In genomic region chr15:25345943-25346342, GRCh38 we compare ENCODE assay signal across 1 cellular context.
TF ChIP-seq lines count a peak whose summit lies in the region.

No MANE protein-coding gene starts in this region.

TF ChIP-seq in WTC11, 78 proteins besides CTCF, POLR2A, EP300 and RAD21 (continued from another document):
- TF ChIP-seq PREB (CRISPR knock-in tag; IDR thresholded peaks at IDR 0.05; ENCODE audit: borderline replicate concordance) (no peak), ZNF425 (CRISPR knock-in tag; conservative IDR thresholded peaks at IDR 0.05) (no peak), NFYB (CRISPR knock-in tag; conservative IDR thresholded peaks at IDR 0.05; ENCODE audit: low read depth) (no peak), ETV6 (CRISPR knock-in tag; IDR thresholded peaks at IDR 0.05) (no peak), AR (CRISPR knock-in tag; IDR thresholded peaks at IDR 0.05) (no peak), CREM (CRISPR knock-in tag; IDR thresholded peaks at IDR 0.05) (no peak), ZNF232 (CRISPR knock-in tag; IDR thresholded peaks at IDR 0.05) (no peak)
